In the genomic region with DNA sequence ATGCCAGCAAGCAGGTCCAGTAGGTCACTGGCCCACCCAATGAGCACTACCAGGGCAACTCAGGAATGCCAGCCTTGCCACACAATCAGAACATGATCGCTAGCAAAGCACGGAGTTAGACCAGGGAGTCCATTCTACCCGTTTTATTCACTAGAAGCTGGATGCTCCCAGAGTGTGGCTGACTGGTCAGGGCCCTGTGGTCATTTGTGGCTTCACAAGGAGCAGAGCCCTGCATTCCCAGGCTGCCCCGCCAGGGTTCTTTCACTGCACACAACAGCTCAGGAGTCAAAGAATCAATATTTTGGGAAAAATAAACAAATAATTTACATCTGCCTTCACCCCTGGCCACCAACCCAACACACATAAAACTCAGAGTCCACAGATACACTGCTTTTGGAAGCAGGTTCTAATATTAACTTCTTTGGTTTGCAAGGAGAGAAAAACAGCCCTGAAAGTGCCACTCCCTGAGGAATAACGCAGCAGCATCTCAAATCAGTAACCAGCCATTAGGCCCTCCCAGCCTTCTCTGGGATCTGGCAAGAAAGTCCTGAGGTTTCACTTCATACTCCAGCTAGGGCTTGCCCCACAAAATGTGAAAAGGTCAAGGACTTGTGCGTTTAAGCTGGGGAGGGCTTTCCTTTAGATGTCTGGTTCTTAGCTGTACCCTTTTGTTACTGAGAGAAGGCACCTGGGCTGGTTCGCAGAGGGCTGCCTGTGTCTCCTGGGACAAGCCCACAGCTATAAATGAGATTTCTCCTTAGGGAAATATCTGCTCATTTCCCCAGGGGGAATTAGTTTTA, we compare ENCODE assay signal across 11 cellular contexts. TPM values are rescaled to one million over a fixed set of nuclear protein-coding genes. Genes with fewer than 3 reads are reported as not detected.
DNase-seq lines count a peak whose midpoint lies in the region; ATAC-seq and TF ChIP-seq lines count a peak whose summit lies in the region.
"Had no signal": no experiment of that assay in that cellular context is flagged by ENCODE, and none has a peak within 500 bp of the region (broad histone marks: within the 10 kb centered on the region; RNA-seq: fewer than 3 reads in every experiment).

No MANE protein-coding gene starts in this region.

- H3K27me3 Mint-ChIP-seq in activated T-cell treated with anti-CD3 and anti-CD28 coated beads, Interleukin-2, amount 50 U/mL, for 72 hours (ENCODE audit: low read depth), result no peaks in the 10 kb centered on the region
- no peaks in the 10 kb centered on the region for H3K27me3 Mint-ChIP-seq in activated T-helper 2 cell treated with anti-CD3 and anti-CD28 coated beads, Interferon-gamma antibody, Interleukin-2, Interleukin-4, amounts not matched to agents 10 μg/mL and 5 μg/mL and 100 μg/mL, durations not matched to agents 14 hours and 24 hours and 36 hours (ENCODE audit: low read depth)

- WGBS in transverse colon (ENCODE audit: low coverage in 1 of 2), 2 donors, result 20 to 68% methylated on average over 1 to 7 of the region's 7 CpGs

- no peak overlapping the region for H3K4me3 ChIP-seq in muscle layer of duodenum (ENCODE audit: low read depth in 1 of 2, low read length in 2 of 2)
- no peak overlapping the region for H3K4me3 ChIP-seq in transverse colon
- H3K4me3 ChIP-seq in OCI-LY7 (ENCODE audit: low read depth, low read length, poor library complexity, severe bottlenecking), result no peak overlapping the region
- H3K4me3 ChIP-seq: esophagus muscularis mucosa had no signal

- H3K36me3 ChIP-seq in muscle layer of duodenum (ENCODE audit: control insufficient read depth in 1 of 2, insufficient read depth in 2 of 2, low read length in 2 of 2), result peaks cover 4% of the 10 kb centered on the region in 2 donors
- H3K36me3 ChIP-seq in transverse colon, result no peaks in the 10 kb centered on the region
- 0 out of 2 replicates have a peak, but pooled peaks cover 4% of the 10 kb centered on the region for H3K36me3 ChIP-seq in OCI-LY7 (ENCODE audit: insufficient read depth, low read length)

- H2AFZ ChIP-seq in OCI-LY7 (ENCODE audit: low read length), result no peak overlapping the region

- no peak for DNase-seq in activated T-cell treated with anti-CD3 and anti-CD28 coated beads, Interleukin-2, amount 50 U/mL, for 72 hours
- DNase-seq in activated T-cell treated with anti-CD3 and anti-CD28 coated beads, Interleukin-2, amount 50 U/mL, for 1 hour, result no peak
- no peak for DNase-seq in activated T-helper 2 cell treated with anti-CD3 and anti-CD28 coated beads, Interferon-gamma antibody, Interleukin-2, Interleukin-4, amounts not matched to agents 10 μg/mL and 5 μg/mL and 100 μg/mL, durations not matched to agents 14 hours and 24 hours and 36 hours (ENCODE audit: low spot score)
- DNase-seq in transverse colon, result no peak
- DNase-seq in HCEC 1CT, result no peak
- DNase-seq in KG1 (lab: John Stamatoyannopoulos, UW), result no peak
- no peak for DNase-seq in OCI-LY7 (ENCODE audit: low spot score)
- DNase-seq: activated T-cell treated with anti-CD3 and anti-CD28 coated beads for 4 hours, GF-D8 had no signal

- H3K9me3 Mint-ChIP-seq in activated T-cell treated with anti-CD3 and anti-CD28 coated beads, Interleukin-2, amount 50 U/mL, for 72 hours, result no peaks in the 10 kb centered on the region
- no peaks in the 10 kb centered on the region for H3K9me3 Mint-ChIP-seq in activated T-helper 2 cell treated with anti-CD3 and anti-CD28 coated beads, Interferon-gamma antibody, Interleukin-2, Interleukin-4, amounts not matched to agents 10 μg/mL and 5 μg/mL and 100 μg/mL, durations not matched to agents 14 hours and 24 hours and 36 hours

- peaks cover 7% of the 10 kb centered on the region; the same call in 1 of the 2 replicates for H4K20me1 ChIP-seq in OCI-LY7 (ENCODE audit: insufficient read depth, low read length)

- H3K36me3 Mint-ChIP-seq in activated T-cell treated with anti-CD3 and anti-CD28 coated beads, Interleukin-2, amount 50 U/mL, for 72 hours (ENCODE audit: insufficient read depth in 2 of 2), result peaks cover 18 to 50% of the 10 kb centered on the region in 2 donors
- peaks cover 92% of the 10 kb centered on the region for H3K36me3 Mint-ChIP-seq in activated T-helper 2 cell treated with anti-CD3 and anti-CD28 coated beads, Interferon-gamma antibody, Interleukin-2, Interleukin-4, amounts not matched to agents 10 μg/mL and 5 μg/mL and 100 μg/mL, durations not matched to agents 14 hours and 24 hours and 36 hours (ENCODE audit: low read depth)

- no peak for TF ChIP-seq EP300 in transverse colon (IDR thresholded peaks at IDR 0.05; ENCODE audit: low read depth)

- ATAC-seq in activated T-cell treated with anti-CD3 and anti-CD28 coated beads, Interleukin-2, amount 50 U/mL, for 72 hours (replicated peaks in 1 of 2), result no peak

- no peaks in the 10 kb centered on the region for H3K9me3 ChIP-seq in muscle layer of duodenum (ENCODE audit: control insufficient read depth in 1 of 2, low read length in 2 of 2)
- H3K9me3 ChIP-seq in transverse colon, result no peaks in the 10 kb centered on the region
- H3K9me3 ChIP-seq in OCI-LY7 (ENCODE audit: low read length), result no peaks in the 10 kb centered on the region
- H3K9me3 ChIP-seq: esophagus muscularis mucosa had no signal

- H3K9me2 ChIP-seq in OCI-LY7 (ENCODE audit: insufficient read depth, low read length), result no peaks in the 10 kb centered on the region

- CTCF ChIA-PET in OCI-LY7 (lab: Charles Lee; ENCODE audit: unreplicated experiment), result no interaction called here

- intact Hi-C loops in activated T-helper 2 cell treated with anti-CD3 and anti-CD28 coated beads, Interferon-gamma antibody, Interleukin-2, Interleukin-4, amounts not matched to agents 10 μg/mL and 5 μg/mL and 100 μg/mL, durations not matched to agents 14 hours and 24 hours and 36 hours (cut with micrococcal nuclease), result no loop called here
- intact Hi-C loops in transverse colon (cut with DNase I; ENCODE audit: low total_unique reads), result no loop called here
- intact Hi-C loops in OCI-LY7 (cut with micrococcal nuclease; ENCODE audit: unreplicated experiment), result no loop called here

- BruUV-seq in OCI-LY7 (replicated peaks; lab: Mats Ljungman, UMichigan), result no TSS peak

- H3K4me3 Mint-ChIP-seq in activated T-cell treated with anti-CD3 and anti-CD28 coated beads, Interleukin-2, amount 50 U/mL, for 72 hours, result peak overlapping the region; percentile 29 to 58
- H3K4me3 Mint-ChIP-seq in activated T-helper 2 cell treated with anti-CD3 and anti-CD28 coated beads, Interferon-gamma antibody, Interleukin-2, Interleukin-4, amounts not matched to agents 10 μg/mL and 5 μg/mL and 100 μg/mL, durations not matched to agents 14 hours and 24 hours and 36 hours (ENCODE audit: low read depth), result no peak overlapping the region

- H3K27me3 ChIP-seq in muscle layer of duodenum (ENCODE audit: low read depth, low read length) (no peaks in the 10 kb centered on the region), transverse colon (no peaks in the 10 kb centered on the region)
- H3K27me3 ChIP-seq: esophagus muscularis mucosa had no signal

- H3K27ac Mint-ChIP-seq in activated T-cell treated with anti-CD3 and anti-CD28 coated beads, Interleukin-2, amount 50 U/mL, for 72 hours, result peak overlapping the region; percentile 72
- H3K27ac Mint-ChIP-seq in activated T-helper 2 cell treated with anti-CD3 and anti-CD28 coated beads, Interferon-gamma antibody, Interleukin-2, Interleukin-4, amounts not matched to agents 10 μg/mL and 5 μg/mL and 100 μg/mL, durations not matched to agents 14 hours and 24 hours and 36 hours, result peak overlapping the region; percentile 86

- in situ Hi-C loops in transverse colon (cut with MboI; ENCODE audit: low pct_ligation_motif_present in 1 of 4, low pct_unique_long_range_greater_than_20kb in 1 of 4, low sequenced_read_pairs in 3 of 4), result no loop called here

- no peak for TF ChIP-seq POLR2A in transverse colon (IDR thresholded peaks at IDR 0.05)

- H3K4me1 Mint-ChIP-seq in activated T-cell treated with anti-CD3 and anti-CD28 coated beads, Interleukin-2, amount 50 U/mL, for 72 hours (ENCODE audit: low read depth), result peaks cover 100% of the 10 kb centered on the region
- peaks cover 88% of the 10 kb centered on the region for H3K4me1 Mint-ChIP-seq in activated T-helper 2 cell treated with anti-CD3 and anti-CD28 coated beads, Interferon-gamma antibody, Interleukin-2, Interleukin-4, amounts not matched to agents 10 μg/mL and 5 μg/mL and 100 μg/mL, durations not matched to agents 14 hours and 24 hours and 36 hours (ENCODE audit: low read depth)

- no peak overlapping the region for H3K4me2 ChIP-seq in OCI-LY7 (ENCODE audit: low read length)

- no peaks in the 10 kb centered on the region; the same call in 1 of the 2 replicates for H3K79me2 ChIP-seq in OCI-LY7 (ENCODE audit: insufficient read depth, low read depth, low read length)

- TF ChIP-seq CTCF in transverse colon (IDR thresholded peaks at IDR 0.05) (no peak), OCI-LY7 (conservative IDR thresholded peaks at IDR 0.05; ENCODE audit: low read length) (no peak)

- peaks cover 21 to 28% of the 10 kb centered on the region in 2 donors for H3K4me1 ChIP-seq in muscle layer of duodenum (ENCODE audit: control insufficient read depth in 1 of 2, insufficient read depth in 2 of 2, low read length in 2 of 2)
- peaks cover 40 to 85% (median 67%) of the 10 kb centered on the region in 4 donors for H3K4me1 ChIP-seq in transverse colon
- H3K4me1 ChIP-seq in OCI-LY7 (ENCODE audit: insufficient read depth, low read length, poor library complexity, severe bottlenecking), result no peaks in the 10 kb centered on the region

- H3K27ac ChIP-seq in muscle layer of duodenum (ENCODE audit: low read length) (peak overlapping the region; percentile 11), transverse colon (peak overlapping the region in 3 of 4 donors; percentile 19 to 55 (median 30)), OCI-LY7 (ENCODE audit: low read depth, low read length, poor library complexity, severe bottlenecking) (no peak overlapping the region)

- POLR2A ChIA-PET in OCI-LY7 (lab: Charles Lee), result interaction anchor here (0.6 to 1.2 kb wide), 3 partner anchors 19 to 500 kb away, joined by 3 to 4 read pairs (median 4); no protein-coding TSS in a partner anchor

RNA-seq across cellular contexts. Expression of gene SIAH2, which starts 16.0 kb away (rescaled TPM):
- total RNA-seq in activated T-cell treated with anti-CD3 and anti-CD28 coated beads, Interleukin-2, amount 50 U/mL, for 72 hours, result 100 to 1,000 TPM in 1 of 2 donors, 10 to 100 TPM in 1; 91.2 to 124 TPM
- total RNA-seq in activated T-helper 2 cell treated with anti-CD3 and anti-CD28 coated beads, Interferon-gamma antibody, Interleukin-2, Interleukin-4, amounts not matched to agents 10 μg/mL and 5 μg/mL and 100 μg/mL, durations not matched to agents 14 hours and 24 hours and 36 hours, result 108 and 116 TPM in 2 replicates
- 100 to 1,000 TPM in 1 of 4 donors, 10 to 100 TPM in 3; 24.8 to 102 (median 38.8) TPM for total RNA-seq in transverse colon
- 22.2 and 22.7 TPM in 2 replicates for total RNA-seq in OCI-LY7 (2014; rRNA removed; shearing (Covaris generic))
- total RNA-seq in OCI-LY7 (2022), result 23.5 and 29.1 TPM in 2 replicates

RNA-seq across cellular contexts. Expression of gene ERICH6, which starts 43.3 kb away (rescaled TPM):
- under 1 TPM in 1 of 2 donors, not detected in 1; 0.19 TPM for total RNA-seq in activated T-cell treated with anti-CD3 and anti-CD28 coated beads, Interleukin-2, amount 50 U/mL, for 72 hours
- 0.21 and 0.39 TPM in 2 replicates for total RNA-seq in activated T-helper 2 cell treated with anti-CD3 and anti-CD28 coated beads, Interferon-gamma antibody, Interleukin-2, Interleukin-4, amounts not matched to agents 10 μg/mL and 5 μg/mL and 100 μg/mL, durations not matched to agents 14 hours and 24 hours and 36 hours
- total RNA-seq in transverse colon (not detected), OCI-LY7 (2022) (0.38 TPM in 1 of 2 replicates, not detected in the other)
- 0.41 TPM in 1 of 2 replicates, not detected in the other for total RNA-seq in OCI-LY7 (2014; rRNA removed; shearing (Covaris generic))
- total RNA-seq: esophagus muscularis mucosa had no signal
